In genomic region chr4:124386648-124387047, GRCh38 we compare ENCODE assay signal across 24 cellular contexts.
A peak's percentile ranks its signal among the peaks of the same experiment; 100 is the strongest.
DNase-seq lines count a peak whose midpoint lies in the region; ATAC-seq lines count a peak whose summit lies in the region.
"Had no signal": no experiment of that assay in that cellular context is flagged by ENCODE, and none has a peak within 500 bp of the region (broad histone marks: within the 10 kb centered on the region; RNA-seq: fewer than 3 reads in every experiment).

No MANE protein-coding gene starts in this region.

- H3K36me3 Mint-ChIP-seq in stimulated activated naive B cell treated with anti-CD40 and anti-IgM and Interleukin-4, amounts not matched to agents 10 μg/mL and 1 μg/mL and 100 μg/mL, for 72 hours: no peaks in the 10 kb centered on the region
- H3K36me3 Mint-ChIP-seq in activated CD4-positive, alpha-beta T cell treated with anti-CD3 and anti-CD28 coated beads, Interleukin-2, amount 10 ng/mL, durations not matched to agents 7 days and 5 days (ENCODE audit: low read depth): no peaks in the 10 kb centered on the region
- H3K36me3 Mint-ChIP-seq: brain; CD4-positive, CD25-positive, alpha-beta regulatory T cell; stimulated activated effector memory CD8-positive, alpha-beta T cell treated with anti-CD3 and anti-CD28 coated beads, Interleukin-12 subunit alpha, Interleukin-12 subunit beta, amount 100 ng/mL, for 72 hours had no signal

- CTCF ChIA-PET in activated CD4-positive, alpha-beta T cell treated with anti-CD3 and anti-CD28 coated beads, Interleukin-2, amount 10 ng/mL, durations not matched to agents 7 days and 5 days (lab: Charles Lee): no interaction called here

- ATAC-seq in GM18867 (IDR thresholded peaks at IDR 0.05; ENCODE audit: unreplicated experiment): peak; percentile 86
- ATAC-seq in HG02885 (IDR thresholded peaks at IDR 0.05; ENCODE audit: poor library complexity, unreplicated experiment): peak; percentile 89
- ATAC-seq in stimulated activated naive B cell treated with anti-CD40 and anti-IgM and Interleukin-4, amounts not matched to agents 10 μg/mL and 1 μg/mL and 100 μg/mL, for 72 hours (replicated peaks): peak; percentile 38 to 67
- ATAC-seq: activated naive CD8-positive, alpha-beta T cell treated with anti-CD3 and anti-CD28 coated beads, Interleukin-2, amount 50 U/mL, for 24 hours; Panc1; stimulated activated effector memory CD8-positive, alpha-beta T cell treated with anti-CD3 and anti-CD28 coated beads, Interleukin-12 subunit alpha, Interleukin-12 subunit beta, amount 100 ng/mL, for 72 hours had no signal

- DNase-seq in NAMALWA (ENCODE audit: low spot score) (peak; percentile 4), NCI-H774 (lab: John Stamatoyannopoulos, UW) (no peak), iPS-NIHi11 (ENCODE audit: low spot score) (no peak)
- no peak for DNase-seq in stimulated activated naive B cell treated with anti-CD40 and anti-IgM and Interleukin-4, amounts not matched to agents 10 μg/mL and 1 μg/mL and 100 μg/mL, for 72 hours
- DNase-seq in activated CD4-positive, alpha-beta T cell treated with anti-CD3 and anti-CD28 coated beads, Interleukin-2, amount 10 ng/mL, durations not matched to agents 7 days and 5 days: no peak
- DNase-seq: activated CD4-positive, alpha-beta T cell treated with anti-CD3 and anti-CD28 coated beads, Interleukin-2, amount 50 U/mL, for 48 hours; activated effector memory CD4-positive, alpha-beta T cell treated with anti-CD3 and anti-CD28 coated beads, Interleukin-2, amount 50 U/mL, for 16 hours; activated naive CD8-positive, alpha-beta T cell treated with anti-CD3 and anti-CD28 coated beads, Interleukin-2, amount 50 U/mL, for 24 hours; CD4-positive, CD25-positive, alpha-beta regulatory T cell; cortex of kidney; DMS 273 treated with DMSO at 0.1 percent for 48 hours; GF-D8; head of caudate nucleus; midbrain; NCI-H1417 treated with DMSO at 0.1 percent for 48 hours; posterior cingulate gyrus; sigmoid colon; testis; WERI-Rb-1 had no signal

- H3K27me3 Mint-ChIP-seq in stimulated activated naive B cell treated with anti-CD40 and anti-IgM and Interleukin-4, amounts not matched to agents 10 μg/mL and 1 μg/mL and 100 μg/mL, for 72 hours: no peaks in the 10 kb centered on the region
- no peaks in the 10 kb centered on the region for H3K27me3 Mint-ChIP-seq in activated CD4-positive, alpha-beta T cell treated with anti-CD3 and anti-CD28 coated beads, Interleukin-2, amount 10 ng/mL, durations not matched to agents 7 days and 5 days
- H3K27me3 Mint-ChIP-seq: activated naive CD8-positive, alpha-beta T cell treated with anti-CD3 and anti-CD28 coated beads, Interleukin-2, amount 50 U/mL, for 24 hours; brain; CD4-positive, CD25-positive, alpha-beta regulatory T cell had no signal

- H3K9me3 Mint-ChIP-seq in stimulated activated naive B cell treated with anti-CD40 and anti-IgM and Interleukin-4, amounts not matched to agents 10 μg/mL and 1 μg/mL and 100 μg/mL, for 72 hours: no peaks in the 10 kb centered on the region
- no peaks in the 10 kb centered on the region for H3K9me3 Mint-ChIP-seq in activated CD4-positive, alpha-beta T cell treated with anti-CD3 and anti-CD28 coated beads, Interleukin-2, amount 10 ng/mL, durations not matched to agents 7 days and 5 days
- H3K9me3 Mint-ChIP-seq: activated naive CD8-positive, alpha-beta T cell treated with anti-CD3 and anti-CD28 coated beads, Interleukin-2, amount 50 U/mL, for 24 hours; brain had no signal

- no peaks in the 10 kb centered on the region for H3K4me1 Mint-ChIP-seq in stimulated activated naive B cell treated with anti-CD40 and anti-IgM and Interleukin-4, amounts not matched to agents 10 μg/mL and 1 μg/mL and 100 μg/mL, for 72 hours
- no peaks in the 10 kb centered on the region for H3K4me1 Mint-ChIP-seq in activated CD4-positive, alpha-beta T cell treated with anti-CD3 and anti-CD28 coated beads, Interleukin-2, amount 10 ng/mL, durations not matched to agents 7 days and 5 days
- H3K4me1 Mint-ChIP-seq: activated naive CD8-positive, alpha-beta T cell treated with anti-CD3 and anti-CD28 coated beads, Interleukin-2, amount 50 U/mL, for 24 hours; CD4-positive, CD25-positive, alpha-beta regulatory T cell; stimulated activated effector memory CD8-positive, alpha-beta T cell treated with anti-CD3 and anti-CD28 coated beads, Interleukin-12 subunit alpha, Interleukin-12 subunit beta, amount 100 ng/mL, for 72 hours had no signal

- H3K27ac Mint-ChIP-seq in stimulated activated naive B cell treated with anti-CD40 and anti-IgM and Interleukin-4, amounts not matched to agents 10 μg/mL and 1 μg/mL and 100 μg/mL, for 72 hours: no peak overlapping the region
- H3K27ac Mint-ChIP-seq in activated CD4-positive, alpha-beta T cell treated with anti-CD3 and anti-CD28 coated beads, Interleukin-2, amount 10 ng/mL, durations not matched to agents 7 days and 5 days: no peak overlapping the region
- H3K27ac Mint-ChIP-seq: activated naive CD8-positive, alpha-beta T cell treated with anti-CD3 and anti-CD28 coated beads, Interleukin-2, amount 50 U/mL, for 24 hours; brain; CD4-positive, CD25-positive, alpha-beta regulatory T cell; stimulated activated effector memory CD8-positive, alpha-beta T cell treated with anti-CD3 and anti-CD28 coated beads, Interleukin-12 subunit alpha, Interleukin-12 subunit beta, amount 100 ng/mL, for 72 hours had no signal

- POLR2A ChIA-PET in activated CD4-positive, alpha-beta T cell treated with anti-CD3 and anti-CD28 coated beads, Interleukin-2, amount 10 ng/mL, durations not matched to agents 7 days and 5 days (lab: Charles Lee): no interaction called here

- no peak overlapping the region for H3K4me3 Mint-ChIP-seq in stimulated activated naive B cell treated with anti-CD40 and anti-IgM and Interleukin-4, amounts not matched to agents 10 μg/mL and 1 μg/mL and 100 μg/mL, for 72 hours
- no peak overlapping the region for H3K4me3 Mint-ChIP-seq in activated CD4-positive, alpha-beta T cell treated with anti-CD3 and anti-CD28 coated beads, Interleukin-2, amount 10 ng/mL, durations not matched to agents 7 days and 5 days
- H3K4me3 Mint-ChIP-seq: activated naive CD8-positive, alpha-beta T cell treated with anti-CD3 and anti-CD28 coated beads, Interleukin-2, amount 50 U/mL, for 24 hours; brain; CD4-positive, CD25-positive, alpha-beta regulatory T cell; stimulated activated effector memory CD8-positive, alpha-beta T cell treated with anti-CD3 and anti-CD28 coated beads, Interleukin-12 subunit alpha, Interleukin-12 subunit beta, amount 100 ng/mL, for 72 hours had no signal
